Comparison of ENCODE assay signal across 14 cellular contexts in genomic region chr17:1040216-1040600, GRCh38. TPM values are rescaled to one million over a fixed set of nuclear protein-coding genes. Genes with fewer than 3 reads are reported as not detected.
A peak's percentile ranks its signal among the peaks of the same experiment; 100 is the strongest.
DNase-seq lines count a peak whose midpoint lies in the region; ATAC-seq, FAIRE-seq and TF ChIP-seq lines count a peak whose summit lies in the region.
"Had no signal": no experiment of that assay in that cellular context is flagged by ENCODE, and none has a peak within 500 bp of the region (broad histone marks: within the 10 kb centered on the region; RNA-seq: fewer than 3 reads in every experiment).

No MANE protein-coding gene starts in this region.

- no peak overlapping the region for H3K4me3 Mint-ChIP-seq in CD4-positive, alpha-beta T cell
- H3K4me3 Mint-ChIP-seq: activated naive CD8-positive, alpha-beta T cell; memory B cell had no signal

- FAIRE-seq in kidney (lab: Jason Lieb, UNC) = no peak
- FAIRE-seq: endometrium, H54 had no signal

- H3K9me3 ChIP-seq in BLaER1 = no peaks in the 10 kb centered on the region
- no peaks in the 10 kb centered on the region for H3K9me3 ChIP-seq in kidney (ENCODE audit: control insufficient read depth in 1 of 2, low read length in 2 of 2)
- H3K9me3 ChIP-seq in CD4-positive, alpha-beta T cell (ENCODE audit: control insufficient read depth, low read length) = no peaks in the 10 kb centered on the region
- H3K9me3 ChIP-seq: SJSA1 had no signal

- H3K4me3 ChIP-seq in BLaER1 (peak overlapping the region; percentile 54), kidney (ENCODE audit: low read length in 2 of 2) (no peak overlapping the region), rectal smooth muscle tissue (ENCODE audit: low read length) (no peak overlapping the region)
- H3K4me3 ChIP-seq: SJSA1 had no signal

- H3K27me3 ChIP-seq in BLaER1 = no peaks in the 10 kb centered on the region
- no peaks in the 10 kb centered on the region for H3K27me3 ChIP-seq in rectal smooth muscle tissue (ENCODE audit: control insufficient read depth, insufficient read depth, low read length)
- H3K27me3 ChIP-seq in CD4-positive, alpha-beta T cell (ENCODE audit: control insufficient read depth, insufficient read depth, low read length) = no peaks in the 10 kb centered on the region
- H3K27me3 ChIP-seq: SJSA1 had no signal

- no peaks in the 10 kb centered on the region for H3K9me3 Mint-ChIP-seq in CD4-positive, alpha-beta T cell
- H3K9me3 Mint-ChIP-seq: memory B cell had no signal

- POLR2A ChIA-PET in CD4-positive, alpha-beta T cell (lab: Charles Lee) = no interaction called here

- H3K4me1 Mint-ChIP-seq in CD4-positive, alpha-beta T cell (ENCODE audit: low read depth) = no peaks in the 10 kb centered on the region

- peaks cover 14% of the 10 kb centered on the region for H3K36me3 ChIP-seq in BLaER1
- H3K36me3 ChIP-seq in kidney (ENCODE audit: control insufficient read depth in 1 of 2, insufficient read depth in 2 of 2, low read length in 2 of 2) = peaks cover 0 to 2% of the 10 kb centered on the region in 2 donors
- H3K36me3 ChIP-seq in rectal smooth muscle tissue (ENCODE audit: control insufficient read depth, insufficient read depth, low read length) = peaks cover 15% of the 10 kb centered on the region

- H3K27ac ChIP-seq in BLaER1 (peak overlapping the region; percentile 97), cingulate gyrus (ENCODE audit: low read depth, low read length) (peak overlapping the region; percentile 89), kidney (ENCODE audit: low read depth in 2 of 2, low read length in 2 of 2) (peak overlapping the region in 1 of 2 donors; percentile 29), rectal smooth muscle tissue (ENCODE audit: low read depth, low read length) (peak overlapping the region; percentile 24)
- H3K27ac ChIP-seq in CD4-positive, alpha-beta T cell (ENCODE audit: low read depth, low read length) = no peak overlapping the region
- H3K27ac ChIP-seq: SJSA1 had no signal

- CTCF ChIA-PET in CD4-positive, alpha-beta T cell (lab: Charles Lee) = no interaction called here

- peak overlapping the region; percentile 97 for H3K4me2 ChIP-seq in BLaER1

- peaks cover 23% of the 10 kb centered on the region for H3K36me3 Mint-ChIP-seq in CD4-positive, alpha-beta T cell (ENCODE audit: low read depth)

- no peak overlapping the region for H3K27ac Mint-ChIP-seq in CD4-positive, alpha-beta T cell
- H3K27ac Mint-ChIP-seq: activated naive CD8-positive, alpha-beta T cell; memory B cell had no signal

- intact Hi-C loops in kidney (cut with DNase I) = no loop called here
- intact Hi-C loops in CD4-positive, alpha-beta T cell (cut with DNase I, micrococcal nuclease) = no loop called here

- DNase-seq in kidney (peak; percentile 64), inferior parietal cortex (ENCODE audit: extremely low spot score) (no peak), GF-D8 (lab: John Stamatoyannopoulos, UW) (no peak)
- DNase-seq in CD4-positive, alpha-beta T cell = no peak
- DNase-seq in activated CD4-positive, CD25-positive, alpha-beta regulatory T cell treated with anti-CD3 and anti-CD28 coated beads, Interleukin-2, amount 50 U/mL, for 72 hours = no peak
- DNase-seq: NCI-H446 treated with DMSO at 0.1 percent for 48 hours had no signal

- no peak for TF ChIP-seq CTCF in kidney (IDR thresholded peaks at IDR 0.05; ENCODE audit: borderline replicate concordance, extremely low read depth, insufficient read depth)
- TF ChIP-seq CTCF in CD4-positive, alpha-beta T cell (IDR thresholded peaks at IDR 0.05) = no peak

- H4K20me1 ChIP-seq in BLaER1 = no peaks in the 10 kb centered on the region

- peaks cover 54% of the 10 kb centered on the region for H3K4me1 ChIP-seq in BLaER1
- peaks cover 0 to 6% of the 10 kb centered on the region in 2 donors for H3K4me1 ChIP-seq in kidney (ENCODE audit: control insufficient read depth in 1 of 2, insufficient read depth in 1 of 2, low read depth in 1 of 2, low read length in 2 of 2)
- peaks cover 2% of the 10 kb centered on the region for H3K4me1 ChIP-seq in rectal smooth muscle tissue (ENCODE audit: control insufficient read depth, insufficient read depth, low read length)
- H3K4me1 ChIP-seq: SJSA1 had no signal

- ATAC-seq in CD4-positive, alpha-beta T cell (ENCODE audit: poor library complexity) = no peak

- H3K27me3 Mint-ChIP-seq in CD4-positive, alpha-beta T cell = no peaks in the 10 kb centered on the region
- H3K27me3 Mint-ChIP-seq: activated naive CD8-positive, alpha-beta T cell; memory B cell had no signal

- H3K9ac ChIP-seq in BLaER1 (peak overlapping the region; percentile 85), kidney (ENCODE audit: low read length in 2 of 2) (peak overlapping the region in 1 of 2 donors; percentile 12), rectal smooth muscle tissue (ENCODE audit: low read length) (no peak overlapping the region)

RNA-seq across cellular contexts. Expression of gene TIMM22, which starts 43.3 kb away (rescaled TPM):
- total RNA-seq in kidney = 14.6 TPM
- polyA plus RNA-seq in kidney (ENCODE audit: insufficient read depth, low read depth, low replicate concordance) = 17.3 TPM
- total RNA-seq in CD4-positive, alpha-beta T cell = 10 to 100 TPM; 10.2 to 10.9 TPM
